Comparison of ENCODE assay signal across 1 cellular context in the genomic region with DNA sequence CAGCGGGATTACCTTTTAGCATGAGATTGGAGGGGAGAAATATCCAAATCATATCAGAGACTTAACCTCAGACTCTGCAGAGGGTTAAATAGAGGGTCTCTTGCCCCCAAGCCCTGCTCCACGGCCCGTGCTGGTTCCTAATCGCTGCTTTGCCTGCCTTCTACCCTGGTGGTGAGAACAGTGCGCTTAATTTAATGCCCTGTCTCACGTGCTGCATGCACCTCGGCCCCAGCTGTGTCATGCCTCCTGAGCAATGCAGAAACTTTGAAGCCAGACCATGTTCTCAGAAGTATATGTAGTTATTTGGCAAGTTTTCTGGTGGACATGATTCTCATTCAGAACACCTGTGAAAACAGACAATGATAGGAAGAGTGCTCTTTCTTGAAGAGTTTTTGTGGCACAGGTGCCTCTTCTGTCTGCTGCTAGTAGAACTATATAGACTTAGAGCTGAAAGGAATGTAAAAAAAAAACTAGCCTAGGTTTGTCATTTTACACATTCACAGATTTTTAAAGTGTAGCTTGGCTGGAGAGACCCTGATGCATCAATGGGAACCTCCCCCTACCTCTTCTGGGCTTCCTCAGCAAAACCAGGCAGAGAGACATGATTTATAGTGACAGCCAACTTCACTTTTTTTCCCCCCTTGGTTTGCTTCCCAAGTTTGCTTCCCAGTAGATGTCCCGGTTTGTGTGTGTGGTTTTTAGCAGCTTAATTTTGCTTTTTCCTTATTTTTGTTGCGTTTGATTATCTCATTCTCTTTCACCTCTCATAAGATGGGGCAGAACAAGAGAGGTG.
TF ChIP-seq lines count a peak whose summit lies in the region.

No MANE protein-coding gene starts in this region.

TF ChIP-seq in GM12878, 131 proteins besides CTCF, POLR2A, EP300 and RAD21 (continued from another document):
- TF ChIP-seq, protein P1, sequence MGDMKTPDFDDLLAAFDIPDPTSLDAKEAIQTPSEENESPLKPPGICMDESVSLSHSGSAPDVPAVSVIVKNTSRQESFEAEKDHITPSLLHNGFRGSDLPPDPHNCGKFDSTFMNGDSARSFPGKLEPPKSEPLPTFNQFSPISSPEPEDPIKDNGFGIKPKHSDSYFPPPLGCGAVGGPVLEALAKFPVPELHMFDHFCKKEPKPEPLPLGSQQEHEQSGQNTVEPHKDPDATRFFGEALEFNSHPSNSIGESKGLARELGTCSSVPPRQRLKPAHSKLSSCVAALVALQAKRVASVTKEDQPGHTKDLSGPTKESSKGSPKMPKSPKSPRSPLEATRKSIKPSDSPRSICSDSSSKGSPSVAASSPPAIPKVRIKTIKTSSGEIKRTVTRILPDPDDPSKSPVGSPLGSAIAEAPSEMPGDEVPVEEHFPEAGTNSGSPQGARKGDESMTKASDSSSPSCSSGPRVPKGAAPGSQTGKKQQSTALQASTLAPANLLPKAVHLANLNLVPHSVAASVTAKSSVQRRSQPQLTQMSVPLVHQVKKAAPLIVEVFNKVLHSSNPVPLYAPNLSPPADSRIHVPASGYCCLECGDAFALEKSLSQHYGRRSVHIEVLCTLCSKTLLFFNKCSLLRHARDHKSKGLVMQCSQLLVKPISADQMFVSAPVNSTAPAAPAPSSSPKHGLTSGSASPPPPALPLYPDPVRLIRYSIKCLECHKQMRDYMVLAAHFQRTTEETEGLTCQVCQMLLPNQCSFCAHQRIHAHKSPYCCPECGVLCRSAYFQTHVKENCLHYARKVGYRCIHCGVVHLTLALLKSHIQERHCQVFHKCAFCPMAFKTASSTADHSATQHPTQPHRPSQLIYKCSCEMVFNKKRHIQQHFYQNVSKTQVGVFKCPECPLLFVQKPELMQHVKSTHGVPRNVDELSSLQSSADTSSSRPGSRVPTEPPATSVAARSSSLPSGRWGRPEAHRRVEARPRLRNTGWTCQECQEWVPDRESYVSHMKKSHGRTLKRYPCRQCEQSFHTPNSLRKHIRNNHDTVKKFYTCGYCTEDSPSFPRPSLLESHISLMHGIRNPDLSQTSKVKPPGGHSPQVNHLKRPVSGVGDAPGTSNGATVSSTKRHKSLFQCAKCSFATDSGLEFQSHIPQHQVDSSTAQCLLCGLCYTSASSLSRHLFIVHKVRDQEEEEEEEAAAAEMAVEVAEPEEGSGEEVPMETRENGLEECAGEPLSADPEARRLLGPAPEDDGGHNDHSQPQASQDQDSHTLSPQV (IDR thresholded peaks at IDR 0.05): no peak
- TF ChIP-seq CREB1 (IDR thresholded peaks at IDR 0.05; ENCODE audit: low read depth) (no peak), ETV6 (conservative IDR thresholded peaks at IDR 0.05 in 1 of 2, IDR thresholded peaks at IDR 0.05 in 1 of 2; ENCODE audit: borderline replicate concordance in 1 of 2, low read depth in 1 of 2) (0 out of 4 replicates have a peak, but pooled peaks of 1 of the 2 experiments have one; percentile 7), TARDBP (IDR thresholded peaks at IDR 0.05; ENCODE audit: borderline replicate concordance) (peak; percentile 47; the same call in 1 of the 2 replicates), MXI1 (IDR thresholded peaks at IDR 0.05; ENCODE audit: low read depth, low read length) (peak; percentile 69; the same call in 1 of the 2 replicates), BRCA1 (IDR thresholded peaks at IDR 0.05; ENCODE audit: low read depth, low read length) (no peak), POLR2AphosphoS5 (IDR thresholded peaks at IDR 0.05; ENCODE audit: low read length) (peak; percentile 55; the same call in 1 of the 2 replicates), RAD51 (IDR thresholded peaks at IDR 0.05) (peak; percentile 71)
